ENCODE assay signal across 15 cellular contexts in the genomic region with DNA sequence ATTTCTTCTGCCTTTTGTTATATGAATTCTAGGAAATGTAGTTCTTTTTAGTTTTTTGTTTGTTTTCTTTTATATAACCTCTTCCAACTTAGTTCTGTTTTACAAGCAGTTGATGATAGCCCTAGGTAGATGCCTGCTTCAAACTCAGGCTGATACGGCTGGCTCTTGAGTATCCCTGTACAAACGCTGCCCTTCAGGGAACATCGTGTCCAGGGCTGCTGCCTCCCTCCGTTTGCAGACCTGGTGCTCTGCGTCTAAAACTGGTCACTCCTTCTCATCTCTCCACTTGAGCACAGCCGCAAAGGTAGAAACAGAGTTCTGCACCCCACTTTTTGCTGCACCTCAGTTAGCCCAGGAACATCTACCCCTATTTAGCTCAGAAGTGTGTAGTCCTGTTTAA.
A peak's percentile ranks its signal among the peaks of the same experiment; 100 is the strongest.
DNase-seq lines count a peak whose midpoint lies in the region; ATAC-seq and TF ChIP-seq lines count a peak whose summit lies in the region.
"Had no signal": no experiment of that assay in that cellular context is flagged by ENCODE, and none has a peak within 500 bp of the region (broad histone marks: within the 10 kb centered on the region; RNA-seq: fewer than 3 reads in every experiment).

No MANE protein-coding gene starts in this region.

- peaks cover 2% of the 10 kb centered on the region for H3K27me3 Mint-ChIP-seq in activated CD4-positive, alpha-beta T cell treated with anti-CD3 and anti-CD28 coated beads, Interleukin-2, amount 10 ng/mL, durations not matched to agents 24 days and 14 days
- no peaks in the 10 kb centered on the region for H3K27me3 Mint-ChIP-seq in activated CD4-positive, alpha-beta T cell treated with anti-CD3 and anti-CD28 coated beads for 36 hours
- H3K27me3 Mint-ChIP-seq in brain (peaks cover 3% of the 10 kb centered on the region), mesothelial cell of epicardium (ENCODE audit: low read depth) (no peaks in the 10 kb centered on the region), type B pancreatic cell (no peaks in the 10 kb centered on the region)

- no peaks in the 10 kb centered on the region for H3K36me3 Mint-ChIP-seq in activated CD4-positive, alpha-beta T cell treated with anti-CD3 and anti-CD28 coated beads, Interleukin-2, amount 10 ng/mL, durations not matched to agents 24 days and 14 days (ENCODE audit: low read depth)
- H3K36me3 Mint-ChIP-seq in activated CD4-positive, alpha-beta T cell treated with anti-CD3 and anti-CD28 coated beads for 36 hours (ENCODE audit: low read depth), result no peaks in the 10 kb centered on the region
- H3K36me3 Mint-ChIP-seq in brain (peaks cover 61% of the 10 kb centered on the region), mesothelial cell of epicardium (peaks cover 15% of the 10 kb centered on the region), type B pancreatic cell (peaks cover 22% of the 10 kb centered on the region)

- TF ChIP-seq CTCF in brain (conservative IDR thresholded peaks at IDR 0.05) (no peak), mesothelial cell of epicardium (IDR thresholded peaks at IDR 0.05; ENCODE audit: unreplicated experiment) (no peak), type B pancreatic cell (conservative IDR thresholded peaks at IDR 0.05) (no peak)

- POLR2A ChIA-PET in activated CD4-positive, alpha-beta T cell treated with anti-CD3 and anti-CD28 coated beads for 36 hours (lab: Charles Lee), result no interaction called here

- H3K9me3 Mint-ChIP-seq in activated CD4-positive, alpha-beta T cell treated with anti-CD3 and anti-CD28 coated beads, Interleukin-2, amount 10 ng/mL, durations not matched to agents 24 days and 14 days, result no peaks in the 10 kb centered on the region
- no peaks in the 10 kb centered on the region for H3K9me3 Mint-ChIP-seq in activated CD4-positive, alpha-beta T cell treated with anti-CD3 and anti-CD28 coated beads for 36 hours (ENCODE audit: low read depth)
- H3K9me3 Mint-ChIP-seq in brain (peaks cover 0 to 12% (median 9%) of the 10 kb centered on the region in 5 experiments), mesothelial cell of epicardium (peaks cover 6% of the 10 kb centered on the region), type B pancreatic cell (peaks cover 3% of the 10 kb centered on the region)

- CTCF ChIA-PET in activated CD4-positive, alpha-beta T cell treated with anti-CD3 and anti-CD28 coated beads for 36 hours (lab: Charles Lee), result no interaction called here

- peaks cover 12% of the 10 kb centered on the region for H3K4me1 Mint-ChIP-seq in activated CD4-positive, alpha-beta T cell treated with anti-CD3 and anti-CD28 coated beads, Interleukin-2, amount 10 ng/mL, durations not matched to agents 24 days and 14 days
- peaks cover 15% of the 10 kb centered on the region for H3K4me1 Mint-ChIP-seq in activated CD4-positive, alpha-beta T cell treated with anti-CD3 and anti-CD28 coated beads for 36 hours
- H3K4me1 Mint-ChIP-seq in brain, result peaks cover 58% of the 10 kb centered on the region
- peaks cover 69% of the 10 kb centered on the region for H3K4me1 Mint-ChIP-seq in mesothelial cell of epicardium
- H3K4me1 Mint-ChIP-seq in type B pancreatic cell (ENCODE audit: unreplicated experiment), result peaks cover 28% of the 10 kb centered on the region

- intact Hi-C loops in activated CD4-positive, alpha-beta T cell treated with anti-CD3 and anti-CD28 coated beads, Interleukin-2, amount 10 ng/mL, durations not matched to agents 24 days and 14 days (cut with micrococcal nuclease), result no loop called here
- intact Hi-C loops in activated CD4-positive, alpha-beta T cell treated with anti-CD3 and anti-CD28 coated beads for 36 hours (cut with DNase I, micrococcal nuclease), result no loop called here

- no peak for DNase-seq in activated CD4-positive, alpha-beta T cell treated with anti-CD3 and anti-CD28 coated beads, Interleukin-2, amount 10 ng/mL, durations not matched to agents 24 days and 14 days
- DNase-seq in activated CD4-positive, alpha-beta T cell treated with anti-CD3 and anti-CD28 coated beads for 36 hours, result no peak
- DNase-seq in mesothelial cell of epicardium (ENCODE audit: low spot score in 2 of 2, unreplicated experiment in 2 of 2) (no peak), type B pancreatic cell (ENCODE audit: extremely low spot score, unreplicated experiment) (no peak), NCI-H82 treated with DMSO at 0.1 percent for 48 hours (lab: John Stamatoyannopoulos, UW; ENCODE audit: unreplicated experiment) (no peak), T1000 (lab: John Stamatoyannopoulos, UW) (no peak), KG1 (lab: John Stamatoyannopoulos, UW) (no peak)
- DNase-seq: activated CD4-positive, alpha-beta T cell treated with anti-CD3 and anti-CD28 coated beads, Interleukin-2, amount 50 U/mL, for 1 hour; activated effector memory CD4-positive, alpha-beta T cell treated with Interleukin-2 at 50 U/mL for 16 hours; cerebellar nuclear complex; NCI-H1417 treated with DMSO at 0.1 percent for 48 hours; NCI-H69; stimulated activated CD4-positive, alpha-beta T cell treated with anti-CD3 and anti-CD28 coated beads, Interleukin-4, amount 100 ng/mL, for 24 hours; stimulated activated naive CD4-positive, alpha-beta T cell treated with Interleukin-2 at 50 U/mL for 16 hours had no signal

- no peak for ATAC-seq in activated CD4-positive, alpha-beta T cell treated with anti-CD3 and anti-CD28 coated beads for 36 hours

- H3K27ac Mint-ChIP-seq in activated CD4-positive, alpha-beta T cell treated with anti-CD3 and anti-CD28 coated beads, Interleukin-2, amount 10 ng/mL, durations not matched to agents 24 days and 14 days, result peak overlapping the region; percentile 23
- H3K27ac Mint-ChIP-seq in activated CD4-positive, alpha-beta T cell treated with anti-CD3 and anti-CD28 coated beads for 36 hours, result no peak overlapping the region
- peak overlapping the region in 3 of 5 experiments; percentile 4 to 94 (median 75) for H3K27ac Mint-ChIP-seq in brain
- H3K27ac Mint-ChIP-seq in mesothelial cell of epicardium, result peak overlapping the region; percentile 97
- H3K27ac Mint-ChIP-seq in type B pancreatic cell, result peak overlapping the region; percentile 30

- H3K4me3 Mint-ChIP-seq in activated CD4-positive, alpha-beta T cell treated with anti-CD3 and anti-CD28 coated beads, Interleukin-2, amount 10 ng/mL, durations not matched to agents 24 days and 14 days, result no peak overlapping the region
- no peak overlapping the region for H3K4me3 Mint-ChIP-seq in activated CD4-positive, alpha-beta T cell treated with anti-CD3 and anti-CD28 coated beads for 36 hours
- H3K4me3 Mint-ChIP-seq in brain, result peak overlapping the region in 2 of 5 experiments; percentile 14 to 22
- peak overlapping the region; percentile 31 for H3K4me3 Mint-ChIP-seq in mesothelial cell of epicardium
- H3K4me3 Mint-ChIP-seq in type B pancreatic cell, result peak overlapping the region; percentile 70

Comparison
In these comparisons a context has a peak if more than half of its experiments do, and no peak if none do; other contexts are left out.
1. H3K4me3 Mint-ChIP-seq: peak in mesothelial cell of epicardium (single experiment) and type B pancreatic cell (single experiment); none in activated CD4-positive, alpha-beta T cell treated with anti-CD3 and anti-CD28 coated beads, Interleukin-2, amount 10 ng/mL, durations not matched to agents 24 days and 14 days (single experiment) and activated CD4-positive, alpha-beta T cell treated with anti-CD3 and anti-CD28 coated beads for 36 hours (single experiment).